ENCODE assay signal across 32 cellular contexts in the genomic region with DNA sequence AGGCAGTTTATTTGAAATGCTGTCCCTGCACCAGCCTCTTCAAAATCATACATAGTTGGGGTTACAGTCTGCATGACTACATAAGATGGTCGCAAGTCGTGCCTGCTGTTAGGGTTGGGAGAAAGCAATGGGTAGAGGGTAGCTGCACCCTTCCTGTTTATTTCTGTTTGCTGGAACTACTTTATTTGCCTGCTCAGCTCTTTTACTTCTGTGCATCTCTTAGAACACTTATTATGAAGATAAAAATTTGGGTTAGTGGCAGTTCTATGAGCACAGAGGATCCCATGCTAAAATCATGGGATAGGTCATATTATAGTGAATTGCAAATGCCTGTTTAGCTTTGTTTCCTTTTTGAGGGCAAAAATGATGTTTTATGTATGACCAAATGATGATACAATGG.
"Had no signal": no experiment of that assay in that cellular context is flagged by ENCODE, and none has a peak within 500 bp of the region (broad histone marks: within the 10 kb centered on the region; RNA-seq: fewer than 3 reads in every experiment).

No MANE protein-coding gene starts in this region.

- H3K27ac ChIP-seq: neural progenitor cell, ovary, parathyroid adenoma, psoas muscle, skin epidermis, spleen, suprapubic skin, testis, tibial nerve, upper lobe of left lung, vagina had no signal

- H2AFZ ChIP-seq: neural progenitor cell, parathyroid adenoma had no signal

- H3K9ac ChIP-seq: neural progenitor cell, parathyroid adenoma had no signal

- H3K4me1 ChIP-seq: parathyroid adenoma, psoas muscle, spleen, suprapubic skin, testis, tibial nerve, upper lobe of left lung, vagina had no signal

- DNase-seq: naive B cell; naive thymus-derived CD8-positive, alpha-beta T cell; nephron progenitor cell; occipital lobe; ovary; posterior cingulate gyrus; psoas muscle; right cardiac atrium; spleen; stimulated activated CD4-positive, alpha-beta T cell treated with anti-CD3 and anti-CD28 coated beads, Interleukin-12 subunit alpha, Interleukin-12 subunit beta, amount 100 ng/mL, for 4 hours; stimulated activated CD4-positive, alpha-beta T cell treated with anti-CD3 and anti-CD28 coated beads, Interleukin-1b, Interleukin-23, amount 100 ng/mL, for 48 hours; stimulated activated CD4-positive, alpha-beta T cell treated with anti-CD3 and anti-CD28 coated beads, Interleukin-4, amount 100 ng/mL, for 1 hour; stimulated activated CD4-positive, alpha-beta T cell treated with anti-CD3 and anti-CD28 coated beads, Interleukin-4, amount 100 ng/mL, for 4 hours; stimulated activated CD8-positive, alpha-beta memory T cell treated with anti-CD3 and anti-CD28 coated beads, Interleukin-4, amount 100 ng/mL, for 48 hours; stimulated activated naive CD4-positive, alpha-beta T cell; stimulated activated naive CD8-positive, alpha-beta T cell treated with anti-CD3 and anti-CD28 coated beads, Interleukin-15, amount 100 ng/mL, for 72 hours; stimulated activated naive CD8-positive, alpha-beta T cell treated with anti-CD3 and anti-CD28 coated beads, Interleukin-15, Interleukin-2, amounts not matched to agents 100 U/mL and 50 U/mL, for 24 hours; substantia nigra; testis; trophoblast cell; upper lobe of left lung had no signal

- H3K9me3 ChIP-seq: ovary, psoas muscle, spleen, suprapubic skin, testis, tibial nerve, upper lobe of left lung, vagina had no signal

- H3K4me3 ChIP-seq: neural progenitor cell, ovary, psoas muscle, skin epidermis, smooth muscle cell, spleen, suprapubic skin, testis, tibial nerve, upper lobe of left lung, vagina had no signal

- H3K4me2 ChIP-seq: neural progenitor cell, smooth muscle cell had no signal

- FAIRE-seq: urothelium cell line had no signal

- H3K79me2 ChIP-seq: parathyroid adenoma had no signal

- H3K27me3 ChIP-seq: neural progenitor cell, ovary, spleen, suprapubic skin, testis, tibial nerve, upper lobe of left lung, vagina had no signal

- H3K36me3 ChIP-seq: neural progenitor cell, ovary, spleen, suprapubic skin, tibial nerve, upper lobe of left lung, vagina had no signal

- ATAC-seq: naive thymus-derived CD8-positive, alpha-beta T cell; natural killer cell treated with Interleukin-12 subunit alpha and Interleukin-12 subunit beta and Interleukin-15 and Interleukin-18, amount 100 ng/mL, for 72 hours; psoas muscle; right cardiac atrium; sciatic nerve; stimulated activated memory B cell treated with anti-CD40 and anti-IgM and Interleukin-4, amounts not matched to agents 10 μg/mL and 1 μg/mL and 100 μg/mL, for 72 hours; stimulated activated naive CD8-positive, alpha-beta T cell treated with anti-CD3 and anti-CD28 coated beads, Interleukin-15, amount 100 ng/mL, for 72 hours; stimulated activated naive CD8-positive, alpha-beta T cell treated with anti-CD3 and anti-CD28 coated beads, Interleukin-15, Interleukin-2, amounts not matched to agents 100 U/mL and 50 U/mL, for 24 hours had no signal
